In genomic region chr14:22276913-22277816, GRCh38 we compare ENCODE assay signal across 9 cellular contexts.
A peak's percentile ranks its signal among the peaks of the same experiment; 100 is the strongest.
DNase-seq lines count a peak whose midpoint lies in the region; ATAC-seq and TF ChIP-seq lines count a peak whose summit lies in the region.
"Had no signal": no experiment of that assay in that cellular context is flagged by ENCODE, and none has a peak within 500 bp of the region (broad histone marks: within the 10 kb centered on the region; RNA-seq: fewer than 3 reads in every experiment).

No MANE protein-coding gene starts in this region.

- H3K9me3 Mint-ChIP-seq in activated CD8-positive, alpha-beta T cell treated with anti-CD3 and anti-CD28 coated beads for 36 hours: no peaks in the 10 kb centered on the region
- H3K9me3 Mint-ChIP-seq in activated CD8-positive, alpha-beta T cell treated with anti-CD3 and anti-CD28 coated beads, Interleukin-2, amount 10 ng/mL, durations not matched to agents 7 days and 5 days (ENCODE audit: insufficient read depth): no peaks in the 10 kb centered on the region
- H3K9me3 Mint-ChIP-seq: IgD-negative memory B cell had no signal

- no peak for ATAC-seq in activated CD8-positive, alpha-beta T cell treated with anti-CD3 and anti-CD28 coated beads for 36 hours
- no peak for ATAC-seq in activated CD8-positive, alpha-beta T cell treated with anti-CD3 and anti-CD28 coated beads, Interleukin-2, amount 10 ng/mL, durations not matched to agents 7 days and 5 days
- no peak for ATAC-seq in sciatic nerve

- no peaks in the 10 kb centered on the region for H3K9me3 ChIP-seq in OCI-LY7 (ENCODE audit: low read length)

- H4K20me1 ChIP-seq in OCI-LY7 (ENCODE audit: insufficient read depth, low read length): no peaks in the 10 kb centered on the region

- H3K27ac ChIP-seq in OCI-LY7 (ENCODE audit: low read depth, low read length, poor library complexity, severe bottlenecking): no peak overlapping the region

- BruUV-seq in OCI-LY7 (replicated peaks; lab: Mats Ljungman, UMichigan): no TSS peak

- peak overlapping the region; percentile 7; the same call in 1 of the 2 replicates for H2AFZ ChIP-seq in OCI-LY7 (ENCODE audit: low read length)

- CTCF ChIA-PET in activated CD8-positive, alpha-beta T cell treated with anti-CD3 and anti-CD28 coated beads for 36 hours (lab: Charles Lee): no interaction called here
- CTCF ChIA-PET in activated CD8-positive, alpha-beta T cell treated with anti-CD3 and anti-CD28 coated beads, Interleukin-2, amount 10 ng/mL, durations not matched to agents 7 days and 5 days (lab: Charles Lee): interaction anchor here (1.0 to 1.4 kb wide), 2 partner anchors 13 to 293 kb away, joined by 4 read pairs; no protein-coding TSS in a partner anchor
- CTCF ChIA-PET in OCI-LY7 (lab: Charles Lee; ENCODE audit: unreplicated experiment): no interaction called here

- intact Hi-C loops in activated CD8-positive, alpha-beta T cell treated with anti-CD3 and anti-CD28 coated beads for 36 hours (cut with micrococcal nuclease): no loop called here
- intact Hi-C loops in OCI-LY7 (cut with micrococcal nuclease; ENCODE audit: unreplicated experiment): no loop called here
- intact Hi-C loops in sciatic nerve (cut with DNase I): no loop called here

- H3K79me2 ChIP-seq in OCI-LY7 (ENCODE audit: insufficient read depth, low read depth, low read length): no peaks in the 10 kb centered on the region

- H3K27ac Mint-ChIP-seq in activated CD8-positive, alpha-beta T cell treated with anti-CD3 and anti-CD28 coated beads for 36 hours: no peak overlapping the region
- H3K27ac Mint-ChIP-seq in activated CD8-positive, alpha-beta T cell treated with anti-CD3 and anti-CD28 coated beads, Interleukin-2, amount 10 ng/mL, durations not matched to agents 7 days and 5 days: no peak overlapping the region
- H3K27ac Mint-ChIP-seq: IgD-negative memory B cell had no signal

- H3K9me2 ChIP-seq in OCI-LY7 (ENCODE audit: insufficient read depth, low read length): no peaks in the 10 kb centered on the region

- no peaks in the 10 kb centered on the region for H3K27me3 Mint-ChIP-seq in activated CD8-positive, alpha-beta T cell treated with anti-CD3 and anti-CD28 coated beads for 36 hours
- no peaks in the 10 kb centered on the region for H3K27me3 Mint-ChIP-seq in activated CD8-positive, alpha-beta T cell treated with anti-CD3 and anti-CD28 coated beads, Interleukin-2, amount 10 ng/mL, durations not matched to agents 7 days and 5 days (ENCODE audit: low read depth)

- H3K4me3 ChIP-seq in OCI-LY7 (ENCODE audit: low read depth, low read length, poor library complexity, severe bottlenecking) (no peak overlapping the region), fibroblast of mammary gland (ENCODE audit: control insufficient read depth, low read depth, low read length) (no peak overlapping the region)

- POLR2A ChIA-PET in activated CD8-positive, alpha-beta T cell treated with anti-CD3 and anti-CD28 coated beads for 36 hours (lab: Charles Lee): no interaction called here
- POLR2A ChIA-PET in activated CD8-positive, alpha-beta T cell treated with anti-CD3 and anti-CD28 coated beads, Interleukin-2, amount 10 ng/mL, durations not matched to agents 7 days and 5 days (lab: Charles Lee): no interaction called here
- POLR2A ChIA-PET in OCI-LY7 (lab: Charles Lee): no interaction called here

- peaks cover 24% of the 10 kb centered on the region for H3K4me1 ChIP-seq in OCI-LY7 (ENCODE audit: insufficient read depth, low read length, poor library complexity, severe bottlenecking)

- H3K4me3 Mint-ChIP-seq in activated CD8-positive, alpha-beta T cell treated with anti-CD3 and anti-CD28 coated beads for 36 hours: peak overlapping the region; percentile 12
- no peak overlapping the region for H3K4me3 Mint-ChIP-seq in activated CD8-positive, alpha-beta T cell treated with anti-CD3 and anti-CD28 coated beads, Interleukin-2, amount 10 ng/mL, durations not matched to agents 7 days and 5 days
- H3K4me3 Mint-ChIP-seq: IgD-negative memory B cell had no signal

- no peak overlapping the region for H3K4me2 ChIP-seq in OCI-LY7 (ENCODE audit: low read length)

- H3K4me1 Mint-ChIP-seq in activated CD8-positive, alpha-beta T cell treated with anti-CD3 and anti-CD28 coated beads for 36 hours (ENCODE audit: low read depth): no peaks in the 10 kb centered on the region
- peaks cover 4% of the 10 kb centered on the region for H3K4me1 Mint-ChIP-seq in activated CD8-positive, alpha-beta T cell treated with anti-CD3 and anti-CD28 coated beads, Interleukin-2, amount 10 ng/mL, durations not matched to agents 7 days and 5 days (ENCODE audit: low read depth)

- H3K36me3 ChIP-seq in OCI-LY7 (ENCODE audit: insufficient read depth, low read length): no peaks in the 10 kb centered on the region

- H3K36me3 Mint-ChIP-seq in activated CD8-positive, alpha-beta T cell treated with anti-CD3 and anti-CD28 coated beads for 36 hours (ENCODE audit: low read depth): no peaks in the 10 kb centered on the region
- H3K36me3 Mint-ChIP-seq in activated CD8-positive, alpha-beta T cell treated with anti-CD3 and anti-CD28 coated beads, Interleukin-2, amount 10 ng/mL, durations not matched to agents 7 days and 5 days (ENCODE audit: low read depth): no peaks in the 10 kb centered on the region
- H3K36me3 Mint-ChIP-seq: IgD-negative memory B cell had no signal

- DNase-seq in activated CD8-positive, alpha-beta T cell treated with anti-CD3 and anti-CD28 coated beads for 36 hours: no peak
- DNase-seq in activated CD8-positive, alpha-beta T cell treated with anti-CD3 and anti-CD28 coated beads, Interleukin-2, amount 10 ng/mL, durations not matched to agents 7 days and 5 days: no peak
- peak; percentile 46 for DNase-seq in OCI-LY7 (ENCODE audit: low spot score)
- DNase-seq in fibroblast of mammary gland (ENCODE audit: low read depth): peak; percentile 30
- peak; percentile 16 for DNase-seq in stromal cell of bone marrow (ENCODE audit: low read depth)
- DNase-seq in NCI-H2196 treated with DMSO at 0.1 percent for 48 hours (lab: John Stamatoyannopoulos, UW; ENCODE audit: unreplicated experiment): no peak
- no peak for DNase-seq in SHP77 treated with DMSO at 0.1 percent for 48 hours (lab: John Stamatoyannopoulos, UW)
- no peak for DNase-seq in sciatic nerve (ENCODE audit: low spot score)

- TF ChIP-seq CTCF in activated CD8-positive, alpha-beta T cell treated with anti-CD3 and anti-CD28 coated beads for 36 hours (IDR thresholded peaks at IDR 0.05): no peak
- peak; percentile 98 for TF ChIP-seq CTCF in OCI-LY7 (conservative IDR thresholded peaks at IDR 0.05; ENCODE audit: low read length)
- TF ChIP-seq CTCF in fibroblast of mammary gland (conservative IDR thresholded peaks at IDR 0.05; ENCODE audit: control insufficient read depth, insufficient read depth, low read depth, low read length): peak; percentile 71

Comparison
In these comparisons a context has a peak if more than half of its experiments do, and no peak if none do; other contexts are left out.
1. DNase-seq: peak in OCI-LY7 (single experiment), fibroblast of mammary gland (single experiment) and stromal cell of bone marrow (single experiment); none in activated CD8-positive, alpha-beta T cell treated with anti-CD3 and anti-CD28 coated beads for 36 hours (single experiment), activated CD8-positive, alpha-beta T cell treated with anti-CD3 and anti-CD28 coated beads, Interleukin-2, amount 10 ng/mL, durations not matched to agents 7 days and 5 days (single experiment), NCI-H2196 treated with DMSO at 0.1 percent for 48 hours (single experiment), SHP77 treated with DMSO at 0.1 percent for 48 hours (single experiment) and sciatic nerve (single experiment).